Comparison of ENCODE assay signal across 9 cellular contexts in the genomic region with DNA sequence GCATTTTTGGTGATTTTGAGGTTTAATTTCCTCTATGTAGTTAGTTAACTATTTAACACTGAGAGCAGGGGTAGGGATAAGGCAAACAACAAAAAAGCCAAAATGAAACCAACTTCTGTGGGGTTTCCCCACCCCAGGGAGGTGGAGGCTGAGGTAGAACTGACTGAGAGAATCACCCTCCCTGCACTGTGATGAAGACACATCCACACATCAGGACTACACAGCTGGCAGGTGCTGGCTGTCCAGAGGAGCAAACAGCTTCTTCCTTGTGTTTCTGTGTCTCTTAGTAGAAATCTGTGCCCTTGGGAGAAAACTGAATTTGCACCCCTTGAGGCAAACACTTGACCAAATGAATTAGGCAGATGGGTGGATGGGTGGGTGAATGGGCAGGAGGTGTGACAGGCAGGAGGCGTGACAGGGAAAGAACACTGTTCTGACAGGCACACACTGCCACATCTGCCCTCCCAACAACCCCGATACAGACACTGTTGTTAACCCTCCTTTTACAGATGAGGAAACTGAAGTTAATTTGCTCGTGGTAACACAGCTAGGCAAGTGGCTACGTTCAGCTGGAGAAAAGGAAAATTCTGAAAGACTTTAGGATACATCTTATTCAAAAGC.
DNase-seq lines count a peak whose midpoint lies in the region; ATAC-seq and TF ChIP-seq lines count a peak whose summit lies in the region.
"Had no signal": no experiment of that assay in that cellular context is flagged by ENCODE, and none has a peak within 500 bp of the region (broad histone marks: within the 10 kb centered on the region; RNA-seq: fewer than 3 reads in every experiment).

No MANE protein-coding gene starts in this region.

- peak overlapping the region; percentile 88 to 96 (median 95) for H3K27ac Mint-ChIP-seq in CD4-positive, CD25-positive, alpha-beta regulatory T cell

- peak overlapping the region; percentile 88 for H3K4me3 ChIP-seq in CD4-positive, CD25-positive, alpha-beta regulatory T cell (ENCODE audit: low read depth, low read length)
- H3K4me3 ChIP-seq in suprapubic skin, result no peak overlapping the region

- H3K9me3 Mint-ChIP-seq in CD4-positive, CD25-positive, alpha-beta regulatory T cell, result peaks cover 0 to 2% (median 0%) of the 10 kb centered on the region in 7 donors

- TF ChIP-seq CTCF in suprapubic skin (IDR thresholded peaks at IDR 0.05), result no peak

- no peak for TF ChIP-seq POLR2A in suprapubic skin (IDR thresholded peaks at IDR 0.05)

- WGBS in suprapubic skin, result 67% methylated on average over 4 of the region's 4 CpGs

- peaks cover 31 to 70% (median 56%) of the 10 kb centered on the region in 4 donors for H3K4me1 Mint-ChIP-seq in CD4-positive, CD25-positive, alpha-beta regulatory T cell

- TF ChIP-seq EP300 in suprapubic skin (IDR thresholded peaks at IDR 0.05), result no peak

- H3K9me3 ChIP-seq in CD4-positive, CD25-positive, alpha-beta regulatory T cell (ENCODE audit: control insufficient read depth in 2 of 2, low read length in 2 of 2), result no peaks in the 10 kb centered on the region
- no peaks in the 10 kb centered on the region for H3K9me3 ChIP-seq in suprapubic skin

- H3K4me3 Mint-ChIP-seq in CD4-positive, CD25-positive, alpha-beta regulatory T cell, result peak overlapping the region; percentile 85 to 97 (median 88)

- no peaks in the 10 kb centered on the region for H3K36me3 Mint-ChIP-seq in CD4-positive, CD25-positive, alpha-beta regulatory T cell

- peaks cover 52% of the 10 kb centered on the region for H3K4me1 ChIP-seq in CD4-positive, CD25-positive, alpha-beta regulatory T cell (ENCODE audit: control insufficient read depth, insufficient read depth, low read length, poor library complexity, severe bottlenecking)
- H3K4me1 ChIP-seq in suprapubic skin, result no peaks in the 10 kb centered on the region

- peak; percentile 37 to 88 (median 67) for DNase-seq in CD4-positive, CD25-positive, alpha-beta regulatory T cell
- peak; percentile 47 for DNase-seq in activated effector memory CD4-positive, alpha-beta T cell treated with Interleukin-2 at 50 U/mL for 16 hours
- no peak for DNase-seq in suprapubic skin (ENCODE audit: low spot score in 2 of 2)
- no peak for DNase-seq in NCI-H524 treated with DMSO at 0.1 percent for 48 hours (lab: John Stamatoyannopoulos, UW)
- DNase-seq in occipital lobe (lab: John Stamatoyannopoulos, UW), result no peak
- DNase-seq in KG1 (lab: John Stamatoyannopoulos, UW), result no peak
- DNase-seq: OCI-M1 had no signal

- ATAC-seq in CD4-positive, CD25-positive, alpha-beta regulatory T cell (ENCODE audit: low read depth in 2 of 2), result peak; percentile 75 to 81
- peak; percentile 53 for ATAC-seq in GM21381 (IDR thresholded peaks at IDR 0.05; ENCODE audit: unreplicated experiment)
- peak; percentile 37 for ATAC-seq in HG03558 (IDR thresholded peaks at IDR 0.05; ENCODE audit: extremely low read depth, unreplicated experiment)

- peaks cover 8% of the 10 kb centered on the region for H3K36me3 ChIP-seq in CD4-positive, CD25-positive, alpha-beta regulatory T cell (ENCODE audit: control insufficient read depth, insufficient read depth, low read length)
- no peaks in the 10 kb centered on the region for H3K36me3 ChIP-seq in suprapubic skin

- H3K27me3 ChIP-seq in CD4-positive, CD25-positive, alpha-beta regulatory T cell (ENCODE audit: control insufficient read depth, insufficient read depth, low read length), result no peaks in the 10 kb centered on the region
- no peaks in the 10 kb centered on the region for H3K27me3 ChIP-seq in suprapubic skin

- peaks cover 12% of the 10 kb centered on the region for H3K27me3 Mint-ChIP-seq in CD4-positive, CD25-positive, alpha-beta regulatory T cell

- peak overlapping the region; percentile 86 for H3K27ac ChIP-seq in CD4-positive, CD25-positive, alpha-beta regulatory T cell (ENCODE audit: insufficient read depth, low read length, poor library complexity, severe bottlenecking)
- no peak overlapping the region for H3K27ac ChIP-seq in suprapubic skin

Comparison
In these comparisons a context has a peak if more than half of its experiments do, and no peak if none do; other contexts are left out.
1. DNase-seq: peak in CD4-positive, CD25-positive, alpha-beta regulatory T cell (3 of 3) and activated effector memory CD4-positive, alpha-beta T cell treated with Interleukin-2 at 50 U/mL for 16 hours (single experiment); none in suprapubic skin (0 of 2), NCI-H524 treated with DMSO at 0.1 percent for 48 hours (single experiment), occipital lobe (single experiment) and KG1 (single experiment).
2. Peak in every context shown above with its lines, with median percentiles within 50 percentile points of each other: ATAC-seq.